1 cellular context compared by ENCODE assay signal in the genomic region with DNA sequence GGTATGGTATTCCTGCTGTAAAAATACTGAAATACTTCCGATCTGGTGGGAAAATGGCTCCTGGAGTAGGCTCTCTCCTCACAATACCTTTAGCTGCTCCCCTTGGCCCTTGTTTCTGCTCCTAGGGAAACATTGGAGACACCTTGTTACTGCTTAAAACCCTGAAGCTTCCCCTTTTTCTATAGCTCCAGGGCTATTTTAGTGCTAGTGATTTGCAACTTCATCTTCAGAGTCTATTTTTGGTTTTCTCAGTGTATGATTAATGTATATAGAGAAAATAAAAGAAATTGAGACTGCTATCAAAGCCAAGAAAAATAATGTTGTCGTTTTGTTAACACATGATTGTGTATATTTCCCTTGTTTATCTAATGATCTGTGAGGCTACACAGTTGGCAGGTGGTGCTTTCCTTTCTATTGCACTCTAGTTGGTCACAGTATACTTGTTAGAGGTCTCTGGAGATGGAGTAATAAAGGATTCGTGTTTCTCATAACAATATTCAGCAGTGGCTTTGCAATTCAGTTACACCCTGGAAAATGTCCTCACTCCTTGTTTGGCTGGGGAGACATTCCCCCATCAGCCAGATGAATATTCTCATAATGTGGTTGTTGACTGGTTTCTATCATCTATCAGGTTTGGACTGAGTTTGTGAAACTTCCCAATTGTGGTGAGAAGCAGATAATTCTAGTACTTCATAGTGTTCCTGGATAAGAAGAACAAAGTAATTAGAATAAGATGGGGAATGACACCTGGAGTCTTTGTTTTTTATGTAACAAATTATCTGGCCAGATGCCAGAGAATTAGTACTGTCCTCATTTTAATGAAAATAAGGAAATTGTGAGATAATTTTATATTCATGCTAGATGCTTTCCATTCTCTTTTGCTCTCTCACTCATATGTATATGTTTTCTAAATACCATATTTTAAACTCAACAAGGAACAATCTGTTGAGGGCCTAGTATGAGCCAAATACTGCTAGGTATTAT.
TF ChIP-seq lines count a peak whose summit lies in the region.

No MANE protein-coding gene starts in this region.

TF ChIP-seq in HepG2, 621 proteins besides CTCF, POLR2A, EP300 and RAD21:
- TF ChIP-seq MEIS2 (CRISPR knock-in tag; IDR thresholded peaks at IDR 0.05) (no peak), LCORL (IDR thresholded peaks at IDR 0.05) (peak; percentile 53; the same call in 1 of the 2 replicates), LCORL (CRISPR knock-in tag; IDR thresholded peaks at IDR 0.05) (no peak)
- TF ChIP-seq, protein P1, sequence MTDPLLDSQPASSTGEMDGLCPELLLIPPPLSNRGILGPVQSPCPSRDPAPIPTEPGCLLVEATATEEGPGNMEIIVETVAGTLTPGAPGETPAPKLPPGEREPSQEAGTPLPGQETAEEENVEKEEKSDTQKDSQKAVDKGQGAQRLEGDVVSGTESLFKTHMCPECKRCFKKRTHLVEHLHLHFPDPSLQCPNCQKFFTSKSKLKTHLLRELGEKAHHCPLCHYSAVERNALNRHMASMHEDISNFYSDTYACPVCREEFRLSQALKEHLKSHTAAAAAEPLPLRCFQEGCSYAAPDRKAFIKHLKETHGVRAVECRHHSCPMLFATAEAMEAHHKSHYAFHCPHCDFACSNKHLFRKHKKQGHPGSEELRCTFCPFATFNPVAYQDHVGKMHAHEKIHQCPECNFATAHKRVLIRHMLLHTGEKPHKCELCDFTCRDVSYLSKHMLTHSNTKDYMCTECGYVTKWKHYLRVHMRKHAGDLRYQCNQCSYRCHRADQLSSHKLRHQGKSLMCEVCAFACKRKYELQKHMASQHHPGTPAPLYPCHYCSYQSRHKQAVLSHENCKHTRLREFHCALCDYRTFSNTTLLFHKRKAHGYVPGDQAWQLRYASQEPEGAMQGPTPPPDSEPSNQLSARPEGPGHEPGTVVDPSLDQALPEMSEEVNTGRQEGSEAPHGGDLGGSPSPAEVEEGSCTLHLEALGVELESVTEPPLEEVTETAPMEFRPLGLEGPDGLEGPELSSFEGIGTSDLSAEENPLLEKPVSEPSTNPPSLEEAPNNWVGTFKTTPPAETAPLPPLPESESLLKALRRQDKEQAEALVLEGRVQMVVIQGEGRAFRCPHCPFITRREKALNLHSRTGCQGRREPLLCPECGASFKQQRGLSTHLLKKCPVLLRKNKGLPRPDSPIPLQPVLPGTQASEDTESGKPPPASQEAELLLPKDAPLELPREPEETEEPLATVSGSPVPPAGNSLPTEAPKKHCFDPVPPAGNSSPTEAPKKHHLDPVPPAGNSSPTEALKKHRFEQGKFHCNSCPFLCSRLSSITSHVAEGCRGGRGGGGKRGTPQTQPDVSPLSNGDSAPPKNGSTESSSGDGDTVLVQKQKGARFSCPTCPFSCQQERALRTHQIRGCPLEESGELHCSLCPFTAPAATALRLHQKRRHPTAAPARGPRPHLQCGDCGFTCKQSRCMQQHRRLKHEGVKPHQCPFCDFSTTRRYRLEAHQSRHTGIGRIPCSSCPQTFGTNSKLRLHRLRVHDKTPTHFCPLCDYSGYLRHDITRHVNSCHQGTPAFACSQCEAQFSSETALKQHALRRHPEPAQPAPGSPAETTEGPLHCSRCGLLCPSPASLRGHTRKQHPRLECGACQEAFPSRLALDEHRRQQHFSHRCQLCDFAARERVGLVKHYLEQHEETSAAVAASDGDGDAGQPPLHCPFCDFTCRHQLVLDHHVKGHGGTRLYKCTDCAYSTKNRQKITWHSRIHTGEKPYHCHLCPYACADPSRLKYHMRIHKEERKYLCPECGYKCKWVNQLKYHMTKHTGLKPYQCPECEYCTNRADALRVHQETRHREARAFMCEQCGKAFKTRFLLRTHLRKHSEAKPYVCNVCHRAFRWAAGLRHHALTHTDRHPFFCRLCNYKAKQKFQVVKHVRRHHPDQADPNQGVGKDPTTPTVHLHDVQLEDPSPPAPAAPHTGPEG (CRISPR knock-in tag; IDR thresholded peaks at IDR 0.05): no peak
- TF ChIP-seq, protein P2, sequence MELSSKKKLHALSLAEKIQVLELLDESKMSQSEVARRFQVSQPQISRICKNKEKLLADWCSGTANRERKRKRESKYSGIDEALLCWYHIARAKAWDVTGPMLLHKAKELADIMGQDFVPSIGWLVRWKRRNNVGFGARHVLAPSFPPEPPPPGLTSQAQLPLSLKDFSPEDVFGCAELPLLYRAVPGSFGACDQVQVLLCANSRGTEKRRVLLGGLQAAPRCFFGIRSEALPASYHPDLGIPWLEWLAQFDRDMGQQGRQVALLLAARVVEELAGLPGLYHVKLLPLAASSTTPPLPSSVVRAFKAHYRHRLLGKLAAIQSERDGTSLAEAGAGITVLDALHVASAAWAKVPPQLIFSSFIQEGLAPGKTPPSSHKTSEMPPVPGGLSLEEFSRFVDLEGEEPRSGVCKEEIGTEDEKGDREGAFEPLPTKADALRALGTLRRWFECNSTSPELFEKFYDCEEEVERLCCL (CRISPR knock-in tag; IDR thresholded peaks at IDR 0.05; ENCODE audit: borderline replicate concordance): no peak
- TF ChIP-seq, protein P3, sequence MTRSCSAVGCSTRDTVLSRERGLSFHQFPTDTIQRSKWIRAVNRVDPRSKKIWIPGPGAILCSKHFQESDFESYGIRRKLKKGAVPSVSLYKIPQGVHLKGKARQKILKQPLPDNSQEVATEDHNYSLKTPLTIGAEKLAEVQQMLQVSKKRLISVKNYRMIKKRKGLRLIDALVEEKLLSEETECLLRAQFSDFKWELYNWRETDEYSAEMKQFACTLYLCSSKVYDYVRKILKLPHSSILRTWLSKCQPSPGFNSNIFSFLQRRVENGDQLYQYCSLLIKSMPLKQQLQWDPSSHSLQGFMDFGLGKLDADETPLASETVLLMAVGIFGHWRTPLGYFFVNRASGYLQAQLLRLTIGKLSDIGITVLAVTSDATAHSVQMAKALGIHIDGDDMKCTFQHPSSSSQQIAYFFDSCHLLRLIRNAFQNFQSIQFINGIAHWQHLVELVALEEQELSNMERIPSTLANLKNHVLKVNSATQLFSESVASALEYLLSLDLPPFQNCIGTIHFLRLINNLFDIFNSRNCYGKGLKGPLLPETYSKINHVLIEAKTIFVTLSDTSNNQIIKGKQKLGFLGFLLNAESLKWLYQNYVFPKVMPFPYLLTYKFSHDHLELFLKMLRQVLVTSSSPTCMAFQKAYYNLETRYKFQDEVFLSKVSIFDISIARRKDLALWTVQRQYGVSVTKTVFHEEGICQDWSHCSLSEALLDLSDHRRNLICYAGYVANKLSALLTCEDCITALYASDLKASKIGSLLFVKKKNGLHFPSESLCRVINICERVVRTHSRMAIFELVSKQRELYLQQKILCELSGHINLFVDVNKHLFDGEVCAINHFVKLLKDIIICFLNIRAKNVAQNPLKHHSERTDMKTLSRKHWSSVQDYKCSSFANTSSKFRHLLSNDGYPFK (CRISPR knock-in tag; IDR thresholded peaks at IDR 0.05; ENCODE audit: borderline replicate concordance): no peak
- TF ChIP-seq, protein P4, sequence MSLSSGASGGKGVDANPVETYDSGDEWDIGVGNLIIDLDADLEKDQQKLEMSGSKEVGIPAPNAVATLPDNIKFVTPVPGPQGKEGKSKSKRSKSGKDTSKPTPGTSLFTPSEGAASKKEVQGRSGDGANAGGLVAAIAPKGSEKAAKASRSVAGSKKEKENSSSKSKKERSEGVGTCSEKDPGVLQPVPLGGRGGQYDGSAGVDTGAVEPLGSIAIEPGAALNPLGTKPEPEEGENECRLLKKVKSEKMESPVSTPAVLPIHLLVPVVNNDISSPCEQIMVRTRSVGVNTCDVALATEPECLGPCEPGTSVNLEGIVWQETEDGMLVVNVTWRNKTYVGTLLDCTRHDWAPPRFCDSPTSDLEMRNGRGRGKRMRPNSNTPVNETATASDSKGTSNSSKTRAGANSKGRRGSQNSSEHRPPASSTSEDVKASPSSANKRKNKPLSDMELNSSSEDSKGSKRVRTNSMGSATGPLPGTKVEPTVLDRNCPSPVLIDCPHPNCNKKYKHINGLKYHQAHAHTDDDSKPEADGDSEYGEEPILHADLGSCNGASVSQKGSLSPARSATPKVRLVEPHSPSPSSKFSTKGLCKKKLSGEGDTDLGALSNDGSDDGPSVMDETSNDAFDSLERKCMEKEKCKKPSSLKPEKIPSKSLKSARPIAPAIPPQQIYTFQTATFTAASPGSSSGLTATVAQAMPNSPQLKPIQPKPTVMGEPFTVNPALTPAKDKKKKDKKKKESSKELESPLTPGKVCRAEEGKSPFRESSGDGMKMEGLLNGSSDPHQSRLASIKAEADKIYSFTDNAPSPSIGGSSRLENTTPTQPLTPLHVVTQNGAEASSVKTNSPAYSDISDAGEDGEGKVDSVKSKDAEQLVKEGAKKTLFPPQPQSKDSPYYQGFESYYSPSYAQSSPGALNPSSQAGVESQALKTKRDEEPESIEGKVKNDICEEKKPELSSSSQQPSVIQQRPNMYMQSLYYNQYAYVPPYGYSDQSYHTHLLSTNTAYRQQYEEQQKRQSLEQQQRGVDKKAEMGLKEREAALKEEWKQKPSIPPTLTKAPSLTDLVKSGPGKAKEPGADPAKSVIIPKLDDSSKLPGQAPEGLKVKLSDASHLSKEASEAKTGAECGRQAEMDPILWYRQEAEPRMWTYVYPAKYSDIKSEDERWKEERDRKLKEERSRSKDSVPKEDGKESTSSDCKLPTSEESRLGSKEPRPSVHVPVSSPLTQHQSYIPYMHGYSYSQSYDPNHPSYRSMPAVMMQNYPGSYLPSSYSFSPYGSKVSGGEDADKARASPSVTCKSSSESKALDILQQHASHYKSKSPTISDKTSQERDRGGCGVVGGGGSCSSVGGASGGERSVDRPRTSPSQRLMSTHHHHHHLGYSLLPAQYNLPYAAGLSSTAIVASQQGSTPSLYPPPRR (CRISPR knock-in tag; IDR thresholded peaks at IDR 0.05; ENCODE audit: borderline replicate concordance): no peak
